Comparison of ENCODE assay signal across 12 cellular contexts in the genomic region with DNA sequence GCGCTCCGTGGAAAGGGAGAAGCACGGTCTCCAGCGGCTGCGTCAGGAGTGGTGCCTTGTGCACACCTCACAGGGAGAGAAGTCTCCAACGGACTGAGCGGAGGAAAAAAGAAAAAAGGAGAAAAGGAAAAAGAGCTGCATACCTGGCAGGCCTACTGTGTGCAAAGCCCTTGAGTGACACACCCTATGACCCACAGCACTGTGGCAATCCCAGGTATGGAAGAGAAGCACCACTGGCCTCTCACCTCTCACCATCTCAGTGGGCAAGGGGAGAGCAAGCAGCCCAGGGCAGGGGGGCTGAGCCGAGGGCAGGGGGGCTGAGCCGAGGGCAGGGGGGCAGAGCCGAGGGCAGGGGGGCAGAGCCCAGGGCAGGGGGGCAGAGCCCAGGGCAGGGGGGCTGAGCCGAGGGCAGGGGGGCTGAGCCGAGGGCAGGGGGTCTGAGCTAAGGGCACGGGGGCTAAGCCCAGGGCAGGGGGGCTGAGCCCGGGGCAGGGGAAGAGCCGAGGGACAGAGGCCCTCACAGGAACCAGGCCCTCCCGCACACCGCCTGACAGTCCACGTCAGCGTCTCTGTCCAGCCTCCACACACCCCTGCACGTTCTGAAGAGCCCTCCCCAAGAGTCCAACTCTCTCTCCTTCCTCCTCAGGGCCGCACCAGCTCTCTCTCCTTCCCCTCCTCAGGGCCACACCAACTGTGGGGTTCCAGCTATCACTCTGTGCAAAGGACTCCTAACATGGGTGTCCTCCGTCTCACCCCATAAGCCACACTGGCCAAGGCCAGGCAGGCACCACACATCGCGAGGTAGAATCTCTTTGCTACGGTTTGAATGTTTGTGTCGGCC.
DNase-seq lines count a peak whose midpoint lies in the region; ATAC-seq, FAIRE-seq and TF ChIP-seq lines count a peak whose summit lies in the region.
"Had no signal": no experiment of that assay in that cellular context is flagged by ENCODE, and none has a peak within 500 bp of the region (broad histone marks: within the 10 kb centered on the region; RNA-seq: fewer than 3 reads in every experiment).

No MANE protein-coding gene starts in this region.

- 80% methylated on average over 18 of the region's 26 CpGs for WGBS in esophagus muscularis mucosa

- H3K27ac ChIP-seq in CD8-positive, alpha-beta T cell (ENCODE audit: low read depth, low read length), result no peak overlapping the region
- H3K27ac ChIP-seq in RWPE1, result peak overlapping the region; percentile 97
- peak overlapping the region in 3 of 4 donors; percentile 75 to 82 (median 78) for H3K27ac ChIP-seq in esophagus muscularis mucosa (replicated peaks in 1 of 4)
- peak overlapping the region; percentile 94 for H3K27ac ChIP-seq in neutrophil
- H3K27ac ChIP-seq: testis had no signal

- H3K9me3 ChIP-seq in CD8-positive, alpha-beta T cell (ENCODE audit: low read length), result no peaks in the 10 kb centered on the region
- H3K9me3 ChIP-seq in esophagus muscularis mucosa (peaks cover 0 to 4% (median 0%) of the 10 kb centered on the region in 4 donors), neutrophil (no peaks in the 10 kb centered on the region)
- H3K9me3 ChIP-seq: left lung, testis had no signal

- no peaks in the 10 kb centered on the region for H3K36me3 ChIP-seq in CD8-positive, alpha-beta T cell (ENCODE audit: insufficient read depth, low read length)
- H3K36me3 ChIP-seq in esophagus muscularis mucosa (no peaks in the 10 kb centered on the region), neutrophil (peaks cover 1% of the 10 kb centered on the region)
- H3K36me3 ChIP-seq: left lung had no signal

- peaks cover 90% of the 10 kb centered on the region for H3K4me1 Mint-ChIP-seq in CD8-positive, alpha-beta T cell (ENCODE audit: low read depth)

- intact Hi-C loops in CD8-positive, alpha-beta T cell (cut with DNase I, micrococcal nuclease), result no loop called here
- intact Hi-C loops in esophagus muscularis mucosa (cut with DNase I), result no loop called here

- POLR2A ChIA-PET in CD8-positive, alpha-beta T cell (lab: Charles Lee), result interaction anchor here (1.7 kb wide), 1 partner anchor 10 kb away, joined by 5 read pairs; no protein-coding TSS in a partner anchor
- POLR2A ChIA-PET in RWPE1 (lab: Yijun Ruan, JAX; ENCODE audit: low non-redundant PET), result no interaction called here

- no peaks in the 10 kb centered on the region for H3K27me3 Mint-ChIP-seq in CD8-positive, alpha-beta T cell (ENCODE audit: low read depth)

- no peaks in the 10 kb centered on the region for H3K9me3 Mint-ChIP-seq in CD8-positive, alpha-beta T cell

- peaks cover 37% of the 10 kb centered on the region for H3K36me3 Mint-ChIP-seq in CD8-positive, alpha-beta T cell

- no peak for TF ChIP-seq EP300 in esophagus muscularis mucosa (IDR thresholded peaks at IDR 0.05)

- no peaks in the 10 kb centered on the region for H3K27me3 ChIP-seq in CD8-positive, alpha-beta T cell (ENCODE audit: insufficient read depth, low read length)
- H3K27me3 ChIP-seq in esophagus muscularis mucosa (no peaks in the 10 kb centered on the region), neutrophil (no peaks in the 10 kb centered on the region)
- H3K27me3 ChIP-seq: left lung, testis had no signal

- peaks cover 76% of the 10 kb centered on the region for H3K4me1 ChIP-seq in CD8-positive, alpha-beta T cell (ENCODE audit: insufficient read depth, low read length)
- H3K4me1 ChIP-seq in esophagus muscularis mucosa (peaks cover 86 to 91% (median 90%) of the 10 kb centered on the region in 4 donors), neutrophil (ENCODE audit: control insufficient read depth in 1 of 2, insufficient read depth in 1 of 2, low read depth in 1 of 2, low read length in 1 of 2) (peaks cover 41 to 52% of the 10 kb centered on the region in 2 experiments)

- H3K4me3 Mint-ChIP-seq in CD8-positive, alpha-beta T cell, result peak overlapping the region; percentile 11

- CTCF ChIA-PET in CD8-positive, alpha-beta T cell (lab: Charles Lee), result interaction anchor here (1.5 kb wide), 1 partner anchor 234 kb away, joined by 3 read pairs; no protein-coding TSS in a partner anchor
- CTCF ChIA-PET in RWPE1 (lab: Yijun Ruan, JAX), result interaction anchor here (0.7 kb wide), 1 partner anchor 220 kb away, joined by 3 read pairs; no protein-coding TSS in a partner anchor

- no peak for ATAC-seq in CD8-positive, alpha-beta T cell
- ATAC-seq in GM18873 (IDR thresholded peaks at IDR 0.05; ENCODE audit: low FRiP score, unreplicated experiment), result no peak

- H3K4me3 ChIP-seq in CD8-positive, alpha-beta T cell (ENCODE audit: low read depth, low read length), result no peak overlapping the region
- no peak overlapping the region for H3K4me3 ChIP-seq in esophagus muscularis mucosa
- H3K4me3 ChIP-seq in neutrophil (ENCODE audit: low read depth in 1 of 2, low read length in 1 of 2), result no peak overlapping the region
- H3K4me3 ChIP-seq: left lung, testis had no signal

- no peak for FAIRE-seq in H54 (lab: Jason Lieb, UNC)

- TF ChIP-seq CTCF in CD8-positive, alpha-beta T cell (IDR thresholded peaks at IDR 0.05), result no peak
- TF ChIP-seq CTCF in RWPE1 (conservative IDR thresholded peaks at IDR 0.05; ENCODE audit: low read depth) (no peak), esophagus muscularis mucosa (IDR thresholded peaks at IDR 0.05) (no peak), neutrophil (IDR thresholded peaks at IDR 0.05) (no peak)

- peak overlapping the region; percentile 57 for H3K27ac Mint-ChIP-seq in CD8-positive, alpha-beta T cell

- TF ChIP-seq POLR2A in esophagus muscularis mucosa (IDR thresholded peaks at IDR 0.05; ENCODE audit: low read depth), result no peak
- no peak for TF ChIP-seq POLR2A in H54 (IDR thresholded peaks at IDR 0.05; ENCODE audit: low read depth, low read length)

- peak in 1 of 7 experiments; percentile 12 for DNase-seq in CD8-positive, alpha-beta T cell
- DNase-seq in RWPE1 (ENCODE audit: low spot score), result no peak
- no peak for DNase-seq in esophagus muscularis mucosa (ENCODE audit: extremely low spot score)
- DNase-seq in DMS 273 treated with DMSO at 0.1 percent for 48 hours (lab: John Stamatoyannopoulos, UW), result no peak
- DNase-seq in SW480 (ENCODE audit: low spot score), result no peak
- no peak for DNase-seq in H54 (ENCODE audit: insufficient read length, low spot score)
- DNase-seq: activated CD8-positive, alpha-beta memory T cell treated with anti-CD3 and anti-CD28 coated beads, Interleukin-2, amount 50 U/mL, for 4 hours; effector memory CD4-positive, alpha-beta T cell; testis had no signal
